Comparison of ENCODE assay signal across 8 cellular contexts in genomic region chr5:54867310-54867944, GRCh38.
DNase-seq lines count a peak whose midpoint lies in the region; ATAC-seq and TF ChIP-seq lines count a peak whose summit lies in the region.

No MANE protein-coding gene starts in this region.

- peak overlapping the region; percentile 82 for H3K18ac ChIP-seq in IMR-90 (ENCODE audit: low read depth, low read length)

- no peak for TF ChIP-seq POLR2A in IMR-90 (IDR thresholded peaks at IDR 0.05; ENCODE audit: low read depth, low read length)

- no peaks in the 10 kb centered on the region for H3K36me3 Mint-ChIP-seq in nephron (ENCODE audit: low read depth)

- H3K9me3 Mint-ChIP-seq in nephron, result no peaks in the 10 kb centered on the region
- H3K9me3 Mint-ChIP-seq in stimulated activated naive CD8-positive, alpha-beta T cell treated with anti-CD3 and anti-CD28 coated beads, Interleukin-15, amount 100 ng/mL, for 72 hours, result no peaks in the 10 kb centered on the region

- TF ChIP-seq RAD21 in IMR-90 (IDR thresholded peaks at IDR 0.05; ENCODE audit: low read length), result peak; percentile 76

- peak overlapping the region; percentile 98 for H3K4me2 ChIP-seq in IMR-90 (ENCODE audit: low read depth, low read length)

- H4K5ac ChIP-seq in IMR-90 (ENCODE audit: low read depth, low read length), result peak overlapping the region; percentile 90

- H3K4me3 ChIP-seq in IMR-90 (ENCODE audit: insufficient read depth, low read depth, low read length), result peak overlapping the region; percentile 24; the same call in 1 of the 2 replicates

- peak overlapping the region; percentile 47; the same call in 1 of the 3 replicates for H2BK15ac ChIP-seq in IMR-90 (ENCODE audit: low read depth, low read length)

- H3K27ac Mint-ChIP-seq in nephron, result no peak overlapping the region
- no peak overlapping the region for H3K27ac Mint-ChIP-seq in stimulated activated naive CD8-positive, alpha-beta T cell treated with anti-CD3 and anti-CD28 coated beads, Interleukin-15, amount 100 ng/mL, for 72 hours

- 0 out of 2 replicates have a peak overlapping the region, but pooled peaks have one; percentile 50 for H3K14ac ChIP-seq in IMR-90 (replicated peaks; ENCODE audit: low read depth, low read length)

- H4K20me1 ChIP-seq in IMR-90 (ENCODE audit: insufficient read depth, low read length), result no peaks in the 10 kb centered on the region

- CTCF ChIA-PET in IMR-90 (lab: Yijun Ruan, JAX), result interaction anchor here (0.6 to 2.8 kb wide), 15 partner anchors 11 to 476 kb away, joined by 3 to 14 read pairs (median 5); partner anchors contain the start of gene SNX18

- peak overlapping the region; percentile 75; the same call in 1 of the 2 replicates for H2BK120ac ChIP-seq in IMR-90 (ENCODE audit: low read depth, low read length)

- H3K27me3 ChIP-seq in IMR-90 (ENCODE audit: control insufficient read depth, insufficient read depth, low read length), result peaks cover 5% of the 10 kb centered on the region; the same call in 1 of the 2 replicates

- no peaks in the 10 kb centered on the region for H3K79me1 ChIP-seq in IMR-90 (ENCODE audit: low read depth in 1 of 2, low read length in 2 of 2)

- no peak overlapping the region for H2AFZ ChIP-seq in IMR-90 (replicated peaks; ENCODE audit: low read length, poor library complexity)

- peaks cover 18% of the 10 kb centered on the region for H3K4me1 Mint-ChIP-seq in nephron
- peaks cover 32% of the 10 kb centered on the region for H3K4me1 Mint-ChIP-seq in stimulated activated naive CD8-positive, alpha-beta T cell treated with anti-CD3 and anti-CD28 coated beads, Interleukin-15, amount 100 ng/mL, for 72 hours

- H3K9ac ChIP-seq in IMR-90 (ENCODE audit: low read depth, low read length), result peak overlapping the region; percentile 12; the same call in 1 of the 2 replicates

- BruUV-seq in IMR-90 (replicated peaks; lab: Mats Ljungman, UMichigan), result no TSS peak

- peak overlapping the region; percentile 35; the same call in 1 of the 2 replicates for H2AK5ac ChIP-seq in IMR-90 (ENCODE audit: low read depth, low read length)

- in situ Hi-C loops in IMR-90 (cut with MboI; ENCODE audit: low sequenced_read_pairs), result no loop called here
- in situ Hi-C loops in SK-MEL-5 (cut with HindIII; ENCODE audit: low pct_unique_long_range_greater_than_20kb, low sequenced_read_pairs), result no loop called here

- DNase-seq in DMS 273 (lab: John Stamatoyannopoulos, UW; ENCODE audit: unreplicated experiment) (peak; percentile 79), IMR-90 (peak; percentile 75), SK-MEL-5 (ENCODE audit: low read depth, low spot score) (peak; percentile 74), epidermal melanocyte (ENCODE audit: insufficient read length, low spot score) (peak; percentile 80), islet precursor cell (no peak)
- DNase-seq in stimulated activated naive CD8-positive, alpha-beta T cell treated with anti-CD3 and anti-CD28 coated beads, Interleukin-15, amount 100 ng/mL, for 72 hours, result no peak

- intact Hi-C loops in IMR-90 (cut with micrococcal nuclease), result loop anchor here (1.0 to 10.0 kb wide), 2 partner anchors 350 to 423 kb away; partner anchors contain the start of gene SNX18

- H3K9me3 ChIP-seq in IMR-90 (ENCODE audit: control insufficient read depth, insufficient read depth, low read length), result no peaks in the 10 kb centered on the region

- no peak overlapping the region for H2AK9ac ChIP-seq in IMR-90 (replicated peaks; ENCODE audit: low read depth, low read length, poor library complexity)

- POLR2A ChIA-PET in IMR-90 (lab: Charles Lee; ENCODE audit: unreplicated experiment), result interaction anchor here (0.6 kb wide), 1 partner anchor 349 kb away, joined by 3 read pairs; no protein-coding TSS in a partner anchor

- dilution Hi-C loops in IMR-90 (cut with HindIII; ENCODE audit: low sequenced_read_pairs, unreplicated experiment), result no loop called here

- no peak overlapping the region for H3K4me3 Mint-ChIP-seq in nephron
- no peak overlapping the region for H3K4me3 Mint-ChIP-seq in stimulated activated naive CD8-positive, alpha-beta T cell treated with anti-CD3 and anti-CD28 coated beads, Interleukin-15, amount 100 ng/mL, for 72 hours

- H3K56ac ChIP-seq in IMR-90 (ENCODE audit: extremely low read depth, insufficient read depth, low read length), result no peak overlapping the region

- no peak overlapping the region for H2BK5ac ChIP-seq in IMR-90 (ENCODE audit: low read depth, low read length, poor library complexity, severe bottlenecking)

- peak overlapping the region in 1 of 2 experiments; percentile 90; a peak in 2 of 4 replicates for H4K8ac ChIP-seq in IMR-90 (ENCODE audit: low read depth in 2 of 2, low read length in 2 of 2)

- no peak overlapping the region for H4K91ac ChIP-seq in IMR-90 (ENCODE audit: insufficient read depth, low read depth, low read length)

- no CpG with 5 or more reads among the region's 7 CpGs for WGBS in IMR-90 (ENCODE audit: extremely low coverage in 2 of 2, insufficient read length in 1 of 2), 2 experiments

- peak overlapping the region; percentile 79; the same call in 1 of the 2 replicates for H2BK20ac ChIP-seq in IMR-90 (ENCODE audit: low read depth, low read length)

- H3K4ac ChIP-seq in IMR-90 (ENCODE audit: low read depth, low read length), result no peak overlapping the region; the same call in 1 of the 2 replicates

- H3K9me1 ChIP-seq in IMR-90 (ENCODE audit: insufficient read depth, low read length), result peaks cover 3% of the 10 kb centered on the region

- H3K27ac ChIP-seq in IMR-90 (ENCODE audit: insufficient read depth, low read length), result no peak overlapping the region

- H3K4me1 ChIP-seq in IMR-90 (ENCODE audit: control insufficient read depth, insufficient read depth, low read length), result peaks cover 5% of the 10 kb centered on the region; the same call in 1 of the 2 replicates

- H3K36me3 ChIP-seq in IMR-90 (ENCODE audit: control insufficient read depth, insufficient read depth, low read length), result no peaks in the 10 kb centered on the region

- peaks cover 4% of the 10 kb centered on the region for H3K27me3 Mint-ChIP-seq in nephron (ENCODE audit: low read depth)
- H3K27me3 Mint-ChIP-seq in stimulated activated naive CD8-positive, alpha-beta T cell treated with anti-CD3 and anti-CD28 coated beads, Interleukin-15, amount 100 ng/mL, for 72 hours, result peaks cover 50% of the 10 kb centered on the region

- H3K23ac ChIP-seq in IMR-90 (ENCODE audit: low read depth, low read length), result no peak overlapping the region; the same call in 1 of the 2 replicates

- TF ChIP-seq CTCF in IMR-90 (conservative IDR thresholded peaks at IDR 0.05; ENCODE audit: low read depth, low read length) (peak; percentile 70), nephron (IDR thresholded peaks at IDR 0.05; ENCODE audit: unreplicated experiment in 3 of 3) (peak; percentile 54 to 74 (median 73))

- ATAC-seq in IMR-90 (ENCODE audit: low read depth) (peak; percentile 79), HG03354 (IDR thresholded peaks at IDR 0.05; ENCODE audit: poor library complexity, severe bottlenecking, unreplicated experiment) (no peak)
- ATAC-seq in stimulated activated naive CD8-positive, alpha-beta T cell treated with anti-CD3 and anti-CD28 coated beads, Interleukin-15, amount 100 ng/mL, for 72 hours, result no peak

TF ChIP-seq in IMR-90, 13 proteins besides CTCF, POLR2A, EP300 and RAD21:
- TF ChIP-seq MAFK (IDR thresholded peaks at IDR 0.05; ENCODE audit: low read depth, low read length) (peak; percentile 22; the same call in 1 of the 2 replicates), RCOR1 (IDR thresholded peaks at IDR 0.05; ENCODE audit: insufficient replicate concordance, low read length) (no peak), SMC3 (IDR thresholded peaks at IDR 0.05; ENCODE audit: low read depth, low read length) (peak; percentile 81)
TF ChIP-seq in IMR-90: peak in this region for 2.

Comparison
In these comparisons a context has a peak if more than half of its experiments do, and no peak if none do; other contexts are left out.
1. DNase-seq: peak in DMS 273 (single experiment), IMR-90 (single experiment), SK-MEL-5 (single experiment) and epidermal melanocyte (single experiment); none in islet precursor cell (single experiment) and stimulated activated naive CD8-positive, alpha-beta T cell treated with anti-CD3 and anti-CD28 coated beads, Interleukin-15, amount 100 ng/mL, for 72 hours (0 of 2).